Comparison of ENCODE assay signal across 8 cellular contexts in the genomic region with DNA sequence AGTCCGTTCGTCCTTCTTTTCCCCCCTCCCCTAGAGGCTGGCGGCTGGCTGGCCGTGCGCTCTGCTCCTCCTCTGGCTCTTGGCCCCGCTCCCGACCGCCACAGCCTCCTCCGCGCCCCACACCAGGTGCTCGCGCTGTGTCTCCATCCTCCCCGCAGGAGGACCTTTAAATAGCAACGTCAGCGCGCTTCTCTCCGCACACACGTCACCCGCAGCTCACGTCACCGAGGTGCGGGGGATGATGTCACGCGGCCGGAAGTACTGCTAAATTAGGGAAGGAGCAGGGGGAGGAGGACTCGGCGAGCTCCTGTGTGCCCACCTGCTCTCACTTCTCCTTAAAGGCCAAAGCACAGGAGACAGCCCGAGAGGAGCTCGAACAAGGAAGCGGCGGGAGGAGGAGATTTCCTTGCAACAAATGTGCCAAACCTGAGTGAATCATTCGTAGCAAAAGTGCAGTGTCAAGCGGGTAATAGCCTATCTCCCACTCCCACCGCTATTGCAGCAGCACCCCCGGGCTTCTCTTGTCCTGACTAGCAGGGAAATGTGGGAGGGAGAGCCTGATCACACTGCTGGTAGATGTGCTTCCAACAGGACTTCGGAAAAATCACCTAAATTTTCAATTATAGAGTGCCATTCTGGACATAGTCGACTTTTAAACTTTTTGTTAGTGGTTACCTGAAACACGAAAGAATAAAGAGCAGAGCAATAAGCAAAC. TPM values are rescaled to one million over a fixed set of nuclear protein-coding genes. Genes with fewer than 3 reads are reported as not detected.
A peak's percentile ranks its signal among the peaks of the same experiment; 100 is the strongest.
DNase-seq lines count a peak whose midpoint lies in the region; ATAC-seq, FAIRE-seq and TF ChIP-seq lines count a peak whose summit lies in the region.

No MANE protein-coding gene starts in this region.

- no peak for TF ChIP-seq CTCF in right atrium auricular region (IDR thresholded peaks at IDR 0.05)
- TF ChIP-seq CTCF in prostate gland (IDR thresholded peaks at IDR 0.05), result peak in 2 of 4 experiments; percentile 12 to 29

- H3K27ac ChIP-seq in angular gyrus (ENCODE audit: low read depth, low read length) (peak overlapping the region; percentile 90), right atrium auricular region (peak overlapping the region; percentile 98 to 99), prostate gland (peak overlapping the region; percentile 95 to 98)

- H3K36me3 ChIP-seq in right atrium auricular region (no peaks in the 10 kb centered on the region), prostate gland (no peaks in the 10 kb centered on the region)

- H3K27me3 ChIP-seq in right atrium auricular region (no peaks in the 10 kb centered on the region), prostate gland (replicated peaks; ENCODE audit: insufficient read depth) (no peaks in the 10 kb centered on the region)

- H3K9me3 ChIP-seq in right atrium auricular region, result no peaks in the 10 kb centered on the region
- no peaks in the 10 kb centered on the region for H3K9me3 ChIP-seq in prostate gland

- WGBS in prostate gland, result under 1% methylated on average over 37 of the region's 38 CpGs

- H3K4me1 ChIP-seq in right atrium auricular region (peaks cover 0 to 15% of the 10 kb centered on the region in 2 donors), prostate gland (replicated peaks) (no peaks in the 10 kb centered on the region)

- H3K4me1 Mint-ChIP-seq in T-helper 1 cell treated with Interleukin-12 subunit alpha and Interleukin-12 subunit beta and Interleukin-4 antibody, amounts not matched to agents 30 μg/mL and 1 μg/mL, for 36 hours (ENCODE audit: low read depth), result peaks cover 30% of the 10 kb centered on the region

- intact Hi-C loops in prostate gland (cut with DNase I), result loop anchor here (5.0 to 10.0 kb wide), 2 partner anchors 98 to 280 kb away; partner anchors contain the start of genes JMY and TENT2

- no peaks in the 10 kb centered on the region for H3K9me3 Mint-ChIP-seq in T-helper 1 cell treated with Interleukin-12 subunit alpha and Interleukin-12 subunit beta and Interleukin-4 antibody, amounts not matched to agents 30 μg/mL and 1 μg/mL, for 36 hours

- H3K27me3 Mint-ChIP-seq in T-helper 1 cell treated with Interleukin-12 subunit alpha and Interleukin-12 subunit beta and Interleukin-4 antibody, amounts not matched to agents 30 μg/mL and 1 μg/mL, for 36 hours (ENCODE audit: low read depth), result peaks cover 30% of the 10 kb centered on the region

- TF ChIP-seq POLR2A in GM15510 (IDR thresholded peaks at IDR 0.05; ENCODE audit: borderline replicate concordance, extremely low read depth, insufficient read length) (peak; percentile 64), prostate gland (IDR thresholded peaks at IDR 0.05) (peak; percentile 94)

- peak overlapping the region; percentile 100 for H3K4me3 Mint-ChIP-seq in T-helper 1 cell treated with Interleukin-12 subunit alpha and Interleukin-12 subunit beta and Interleukin-4 antibody, amounts not matched to agents 30 μg/mL and 1 μg/mL, for 36 hours

- peak; percentile 99 for FAIRE-seq in urothelium cell line (lab: Jason Lieb, UNC)

- peaks cover 3% of the 10 kb centered on the region for H3K36me3 Mint-ChIP-seq in T-helper 1 cell treated with Interleukin-12 subunit alpha and Interleukin-12 subunit beta and Interleukin-4 antibody, amounts not matched to agents 30 μg/mL and 1 μg/mL, for 36 hours (ENCODE audit: low read depth)

- ATAC-seq in HG02870 (IDR thresholded peaks at IDR 0.05; ENCODE audit: unreplicated experiment), result peak; percentile 86

- peak overlapping the region; percentile 99 for H3K27ac Mint-ChIP-seq in T-helper 1 cell treated with Interleukin-12 subunit alpha and Interleukin-12 subunit beta and Interleukin-4 antibody, amounts not matched to agents 30 μg/mL and 1 μg/mL, for 36 hours

- DNase-seq in NCI-H146 (lab: John Stamatoyannopoulos, UW) (peak; percentile 98), right atrium auricular region (ENCODE audit: low spot score) (peak; percentile 92), prostate gland (ENCODE audit: low spot score) (peak; percentile 90), urothelium cell line (ENCODE audit: low spot score) (peak; percentile 91)

- H3K4me3 ChIP-seq in right atrium auricular region (peak overlapping the region; percentile 86 to 90), prostate gland (peak overlapping the region; percentile 70 to 82)

RNA-seq across cellular contexts. Expression of gene HOMER1, which starts 0.6 kb away (rescaled TPM):
- 10 to 100 TPM; 30.1 to 31.4 TPM for total RNA-seq in right atrium auricular region
- 10 to 100 TPM in 1 of 2 donors, 1 to 10 TPM in 1; 2.1 to 15.8 TPM for total RNA-seq in prostate gland

Comparison
In these comparisons a context has a peak if more than half of its experiments do, and no peak if none do; other contexts are left out.
1. Peak in every context shown above with its lines: DNase-seq, ATAC-seq, H3K4me3 ChIP-seq and H3K27ac ChIP-seq.